In the genomic region with DNA sequence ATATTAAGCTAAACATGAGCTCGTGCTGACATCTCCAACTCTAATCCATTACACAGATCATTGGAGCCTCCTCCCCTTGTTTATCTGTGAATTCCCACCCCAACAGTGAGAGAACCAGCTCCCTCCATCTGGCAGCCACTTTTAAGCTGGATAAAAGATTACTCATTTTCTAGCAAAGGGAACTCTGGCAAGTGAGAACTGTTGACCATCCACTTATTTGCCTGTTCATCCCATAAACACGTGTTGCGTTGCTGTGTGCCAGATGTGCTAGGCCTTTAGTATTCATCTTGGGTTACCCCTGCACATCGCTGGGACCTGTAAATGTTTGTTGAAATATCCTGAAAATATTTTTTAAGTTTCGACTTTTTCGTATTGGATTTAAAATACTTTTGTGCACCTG, we compare ENCODE assay signal across 2 cellular contexts.
TF ChIP-seq lines count a peak whose summit lies in the region.

No MANE protein-coding gene starts in this region.

TF ChIP-seq in K562, 482 proteins besides CTCF, POLR2A, EP300 and RAD21 (continues in another document):
- 0 out of 2 replicates have a peak, but pooled peaks have one; percentile 43 for TF ChIP-seq SMARCA4 (IDR thresholded peaks at IDR 0.05)
- no peak for TF ChIP-seq FOXA3 (CRISPR knock-in tag; conservative IDR thresholded peaks at IDR 0.05 in 1 of 2, IDR thresholded peaks at IDR 0.05 in 1 of 2)
- TF ChIP-seq ZBTB1 (CRISPR knock-in tag; IDR thresholded peaks at IDR 0.05; ENCODE audit: borderline replicate concordance, low read depth), result no peak
- no peak for TF ChIP-seq CHD2 (IDR thresholded peaks at IDR 0.05; ENCODE audit: low read depth, low read length)
- 0 out of 4 replicates have a peak, but pooled peaks of 1 of the 2 experiments have one; percentile 8 for TF ChIP-seq HDAC1 (IDR thresholded peaks at IDR 0.05)
- TF ChIP-seq CBFA2T3 (IDR thresholded peaks at IDR 0.05), result peak; percentile 62
- no peak for TF ChIP-seq STAT5B (CRISPR knock-in tag; IDR thresholded peaks at IDR 0.05)
- 0 out of 2 replicates have a peak, but pooled peaks have one; percentile 19 for TF ChIP-seq PML (IDR thresholded peaks at IDR 0.05; ENCODE audit: low read length)
- TF ChIP-seq, protein P1, sequence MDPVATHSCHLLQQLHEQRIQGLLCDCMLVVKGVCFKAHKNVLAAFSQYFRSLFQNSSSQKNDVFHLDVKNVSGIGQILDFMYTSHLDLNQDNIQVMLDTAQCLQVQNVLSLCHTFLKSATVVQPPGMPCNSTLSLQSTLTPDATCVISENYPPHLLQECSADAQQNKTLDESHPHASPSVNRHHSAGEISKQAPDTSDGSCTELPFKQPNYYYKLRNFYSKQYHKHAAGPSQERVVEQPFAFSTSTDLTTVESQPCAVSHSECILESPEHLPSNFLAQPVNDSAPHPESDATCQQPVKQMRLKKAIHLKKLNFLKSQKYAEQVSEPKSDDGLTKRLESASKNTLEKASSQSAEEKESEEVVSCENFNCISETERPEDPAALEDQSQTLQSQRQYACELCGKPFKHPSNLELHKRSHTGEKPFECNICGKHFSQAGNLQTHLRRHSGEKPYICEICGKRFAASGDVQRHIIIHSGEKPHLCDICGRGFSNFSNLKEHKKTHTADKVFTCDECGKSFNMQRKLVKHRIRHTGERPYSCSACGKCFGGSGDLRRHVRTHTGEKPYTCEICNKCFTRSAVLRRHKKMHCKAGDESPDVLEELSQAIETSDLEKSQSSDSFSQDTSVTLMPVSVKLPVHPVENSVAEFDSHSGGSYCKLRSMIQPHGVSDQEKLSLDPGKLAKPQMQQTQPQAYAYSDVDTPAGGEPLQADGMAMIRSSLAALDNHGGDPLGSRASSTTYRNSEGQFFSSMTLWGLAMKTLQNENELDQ (CRISPR knock-in tag; IDR thresholded peaks at IDR 0.05; ENCODE audit: borderline replicate concordance), result no peak
- no peak for TF ChIP-seq ZNF583 (CRISPR knock-in tag; IDR thresholded peaks at IDR 0.05)
- 0 out of 2 replicates have a peak, but pooled peaks have one; percentile 55 for TF ChIP-seq ZNF253 (CRISPR knock-in tag; conservative IDR thresholded peaks at IDR 0.05)
- TF ChIP-seq POLR2AphosphoS2 (IDR thresholded peaks at IDR 0.05; ENCODE audit: low read length), result peak; percentile 83; the same call in 1 of the 2 replicates
- TF ChIP-seq SP1 (CRISPR knock-in tag; IDR thresholded peaks at IDR 0.05), result peak; percentile 41; the same call in 1 of the 2 replicates
- peak; percentile 33 for TF ChIP-seq RBBP5 (IDR thresholded peaks at IDR 0.05; ENCODE audit: borderline replicate concordance, insufficient read depth, low read length, poor library complexity, severe bottlenecking)
- TF ChIP-seq, protein P2, sequence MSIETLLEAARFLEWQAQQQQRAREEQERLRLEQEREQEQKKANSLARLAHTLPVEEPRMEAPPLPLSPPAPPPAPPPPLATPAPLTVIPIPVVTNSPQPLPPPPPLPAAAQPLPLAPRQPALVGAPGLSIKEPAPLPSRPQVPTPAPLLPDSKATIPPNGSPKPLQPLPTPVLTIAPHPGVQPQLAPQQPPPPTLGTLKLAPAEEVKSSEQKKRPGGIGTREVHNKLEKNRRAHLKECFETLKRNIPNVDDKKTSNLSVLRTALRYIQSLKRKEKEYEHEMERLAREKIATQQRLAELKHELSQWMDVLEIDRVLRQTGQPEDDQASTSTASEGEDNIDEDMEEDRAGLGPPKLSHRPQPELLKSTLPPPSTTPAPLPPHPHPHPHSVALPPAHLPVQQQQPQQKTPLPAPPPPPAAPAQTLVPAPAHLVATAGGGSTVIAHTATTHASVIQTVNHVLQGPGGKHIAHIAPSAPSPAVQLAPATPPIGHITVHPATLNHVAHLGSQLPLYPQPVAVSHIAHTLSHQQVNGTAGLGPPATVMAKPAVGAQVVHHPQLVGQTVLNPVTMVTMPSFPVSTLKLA (conservative IDR thresholded peaks at IDR 0.05), result peak; percentile 40 to 70; a peak in 2 of 4 replicates
- TF ChIP-seq FOXK1 (CRISPR knock-in tag; IDR thresholded peaks at IDR 0.05; ENCODE audit: borderline replicate concordance), result 0 out of 2 replicates have a peak, but pooled peaks have one; percentile 20
- peak; percentile 40; the same call in 1 of the 2 replicates for TF ChIP-seq NFE2 (IDR thresholded peaks at IDR 0.05; ENCODE audit: low read depth)
- TF ChIP-seq FOXK2 (conservative IDR thresholded peaks at IDR 0.05 in 1 of 2, IDR thresholded peaks at IDR 0.05 in 1 of 2; ENCODE audit: low read depth in 2 of 2), result peak; percentile 47 to 60; a peak in 1 of 4 replicates
- peak; percentile 8; the same call in 1 of the 2 replicates for TF ChIP-seq MAFF (IDR thresholded peaks at IDR 0.05; ENCODE audit: low read length)
- TF ChIP-seq HNRNPL (IDR thresholded peaks at IDR 0.05; ENCODE audit: low read depth, low read length), result no peak
- peak; percentile 60 for TF ChIP-seq TCF3 (CRISPR knock-in tag; IDR thresholded peaks at IDR 0.05)
- TF ChIP-seq, protein P3, sequence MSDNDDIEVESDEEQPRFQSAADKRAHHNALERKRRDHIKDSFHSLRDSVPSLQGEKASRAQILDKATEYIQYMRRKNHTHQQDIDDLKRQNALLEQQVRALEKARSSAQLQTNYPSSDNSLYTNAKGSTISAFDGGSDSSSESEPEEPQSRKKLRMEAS (CRISPR knock-in tag; IDR thresholded peaks at IDR 0.05), result peak; percentile 37; the same call in 1 of the 2 replicates
- no peak for TF ChIP-seq ZNF23 (CRISPR knock-in tag; IDR thresholded peaks at IDR 0.05)
- TF ChIP-seq, protein P4, sequence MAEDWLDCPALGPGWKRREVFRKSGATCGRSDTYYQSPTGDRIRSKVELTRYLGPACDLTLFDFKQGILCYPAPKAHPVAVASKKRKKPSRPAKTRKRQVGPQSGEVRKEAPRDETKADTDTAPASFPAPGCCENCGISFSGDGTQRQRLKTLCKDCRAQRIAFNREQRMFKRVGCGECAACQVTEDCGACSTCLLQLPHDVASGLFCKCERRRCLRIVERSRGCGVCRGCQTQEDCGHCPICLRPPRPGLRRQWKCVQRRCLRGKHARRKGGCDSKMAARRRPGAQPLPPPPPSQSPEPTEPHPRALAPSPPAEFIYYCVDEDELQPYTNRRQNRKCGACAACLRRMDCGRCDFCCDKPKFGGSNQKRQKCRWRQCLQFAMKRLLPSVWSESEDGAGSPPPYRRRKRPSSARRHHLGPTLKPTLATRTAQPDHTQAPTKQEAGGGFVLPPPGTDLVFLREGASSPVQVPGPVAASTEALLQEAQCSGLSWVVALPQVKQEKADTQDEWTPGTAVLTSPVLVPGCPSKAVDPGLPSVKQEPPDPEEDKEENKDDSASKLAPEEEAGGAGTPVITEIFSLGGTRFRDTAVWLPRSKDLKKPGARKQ (CRISPR knock-in tag; IDR thresholded peaks at IDR 0.05), result no peak
- TF ChIP-seq MYNN (IDR thresholded peaks at IDR 0.05), result peak; percentile 19; the same call in 1 of the 2 replicates
- TF ChIP-seq MYNN (CRISPR knock-in tag; IDR thresholded peaks at IDR 0.05), result no peak
- TF ChIP-seq FOSL1 (tag; conservative IDR thresholded peaks at IDR 0.05), result peak; percentile 48
- TF ChIP-seq L3MBTL2 (IDR thresholded peaks at IDR 0.05), result peak; percentile 29; the same call in 1 of the 2 replicates
- peak; percentile 39; the same call in 1 of the 2 replicates for TF ChIP-seq CBFA2T2 (conservative IDR thresholded peaks at IDR 0.05)
- TF ChIP-seq SUPT5H (IDR thresholded peaks at IDR 0.05), result 0 out of 2 replicates have a peak, but pooled peaks have one; percentile 22
- peak; percentile 38; the same call in 1 of the 2 replicates for TF ChIP-seq TAL1 (IDR thresholded peaks at IDR 0.05)
- TF ChIP-seq KLF16 (IDR thresholded peaks at IDR 0.05), result no peak
- no peak for TF ChIP-seq MCM3 (IDR thresholded peaks at IDR 0.05)

TF ChIP-seq in WTC11, 78 proteins besides CTCF, POLR2A, EP300 and RAD21 (continues in another document):
- TF ChIP-seq, protein P5, sequence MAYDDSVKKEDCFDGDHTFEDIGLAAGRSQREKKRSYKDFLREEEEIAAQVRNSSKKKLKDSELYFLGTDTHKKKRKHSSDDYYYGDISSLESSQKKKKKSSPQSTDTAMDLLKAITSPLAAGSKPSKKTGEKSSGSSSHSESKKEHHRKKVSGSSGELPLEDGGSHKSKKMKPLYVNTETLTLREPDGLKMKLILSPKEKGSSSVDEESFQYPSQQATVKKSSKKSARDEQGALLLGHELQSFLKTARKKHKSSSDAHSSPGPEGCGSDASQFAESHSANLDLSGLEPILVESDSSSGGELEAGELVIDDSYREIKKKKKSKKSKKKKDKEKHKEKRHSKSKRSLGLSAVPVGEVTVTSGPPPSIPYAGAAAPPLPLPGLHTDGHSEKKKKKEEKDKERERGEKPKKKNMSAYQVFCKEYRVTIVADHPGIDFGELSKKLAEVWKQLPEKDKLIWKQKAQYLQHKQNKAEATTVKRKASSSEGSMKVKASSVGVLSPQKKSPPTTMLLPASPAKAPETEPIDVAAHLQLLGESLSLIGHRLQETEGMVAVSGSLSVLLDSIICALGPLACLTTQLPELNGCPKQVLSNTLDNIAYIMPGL (CRISPR knock-in tag; IDR thresholded peaks at IDR 0.05), result no peak
- TF ChIP-seq NFYB (CRISPR knock-in tag; conservative IDR thresholded peaks at IDR 0.05; ENCODE audit: low read depth), result no peak
- TF ChIP-seq, protein P6, sequence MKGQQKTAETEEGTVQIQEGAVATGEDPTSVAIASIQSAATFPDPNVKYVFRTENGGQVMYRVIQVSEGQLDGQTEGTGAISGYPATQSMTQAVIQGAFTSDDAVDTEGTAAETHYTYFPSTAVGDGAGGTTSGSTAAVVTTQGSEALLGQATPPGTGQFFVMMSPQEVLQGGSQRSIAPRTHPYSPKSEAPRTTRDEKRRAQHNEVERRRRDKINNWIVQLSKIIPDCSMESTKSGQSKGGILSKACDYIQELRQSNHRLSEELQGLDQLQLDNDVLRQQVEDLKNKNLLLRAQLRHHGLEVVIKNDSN (CRISPR knock-in tag; IDR thresholded peaks at IDR 0.05), result no peak
- TF ChIP-seq HMGA2 (CRISPR knock-in tag; IDR thresholded peaks at IDR 0.05), result no peak
- TF ChIP-seq, protein P7, sequence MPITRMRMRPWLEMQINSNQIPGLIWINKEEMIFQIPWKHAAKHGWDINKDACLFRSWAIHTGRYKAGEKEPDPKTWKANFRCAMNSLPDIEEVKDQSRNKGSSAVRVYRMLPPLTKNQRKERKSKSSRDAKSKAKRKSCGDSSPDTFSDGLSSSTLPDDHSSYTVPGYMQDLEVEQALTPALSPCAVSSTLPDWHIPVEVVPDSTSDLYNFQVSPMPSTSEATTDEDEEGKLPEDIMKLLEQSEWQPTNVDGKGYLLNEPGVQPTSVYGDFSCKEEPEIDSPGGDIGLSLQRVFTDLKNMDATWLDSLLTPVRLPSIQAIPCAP (CRISPR knock-in tag; IDR thresholded peaks at IDR 0.05), result no peak
- TF ChIP-seq ZNF423 (CRISPR knock-in tag; IDR thresholded peaks at IDR 0.05), result no peak
- TF ChIP-seq, protein P8, sequence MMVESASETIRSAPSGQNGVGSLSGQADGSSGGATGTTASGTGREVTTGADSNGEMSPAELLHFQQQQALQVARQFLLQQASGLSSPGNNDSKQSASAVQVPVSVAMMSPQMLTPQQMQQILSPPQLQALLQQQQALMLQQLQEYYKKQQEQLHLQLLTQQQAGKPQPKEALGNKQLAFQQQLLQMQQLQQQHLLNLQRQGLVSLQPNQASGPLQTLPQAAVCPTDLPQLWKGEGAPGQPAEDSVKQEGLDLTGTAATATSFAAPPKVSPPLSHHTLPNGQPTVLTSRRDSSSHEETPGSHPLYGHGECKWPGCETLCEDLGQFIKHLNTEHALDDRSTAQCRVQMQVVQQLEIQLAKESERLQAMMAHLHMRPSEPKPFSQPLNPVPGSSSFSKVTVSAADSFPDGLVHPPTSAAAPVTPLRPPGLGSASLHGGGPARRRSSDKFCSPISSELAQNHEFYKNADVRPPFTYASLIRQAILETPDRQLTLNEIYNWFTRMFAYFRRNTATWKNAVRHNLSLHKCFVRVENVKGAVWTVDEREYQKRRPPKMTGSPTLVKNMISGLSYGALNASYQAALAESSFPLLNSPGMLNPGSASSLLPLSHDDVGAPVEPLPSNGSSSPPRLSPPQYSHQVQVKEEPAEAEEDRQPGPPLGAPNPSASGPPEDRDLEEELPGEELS (CRISPR knock-in tag; IDR thresholded peaks at IDR 0.05), result no peak
- TF ChIP-seq, protein P9, sequence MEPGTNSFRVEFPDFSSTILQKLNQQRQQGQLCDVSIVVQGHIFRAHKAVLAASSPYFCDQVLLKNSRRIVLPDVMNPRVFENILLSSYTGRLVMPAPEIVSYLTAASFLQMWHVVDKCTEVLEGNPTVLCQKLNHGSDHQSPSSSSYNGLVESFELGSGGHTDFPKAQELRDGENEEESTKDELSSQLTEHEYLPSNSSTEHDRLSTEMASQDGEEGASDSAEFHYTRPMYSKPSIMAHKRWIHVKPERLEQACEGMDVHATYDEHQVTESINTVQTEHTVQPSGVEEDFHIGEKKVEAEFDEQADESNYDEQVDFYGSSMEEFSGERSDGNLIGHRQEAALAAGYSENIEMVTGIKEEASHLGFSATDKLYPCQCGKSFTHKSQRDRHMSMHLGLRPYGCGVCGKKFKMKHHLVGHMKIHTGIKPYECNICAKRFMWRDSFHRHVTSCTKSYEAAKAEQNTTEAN (CRISPR knock-in tag; IDR thresholded peaks at IDR 0.05), result no peak
- TF ChIP-seq, protein P10, sequence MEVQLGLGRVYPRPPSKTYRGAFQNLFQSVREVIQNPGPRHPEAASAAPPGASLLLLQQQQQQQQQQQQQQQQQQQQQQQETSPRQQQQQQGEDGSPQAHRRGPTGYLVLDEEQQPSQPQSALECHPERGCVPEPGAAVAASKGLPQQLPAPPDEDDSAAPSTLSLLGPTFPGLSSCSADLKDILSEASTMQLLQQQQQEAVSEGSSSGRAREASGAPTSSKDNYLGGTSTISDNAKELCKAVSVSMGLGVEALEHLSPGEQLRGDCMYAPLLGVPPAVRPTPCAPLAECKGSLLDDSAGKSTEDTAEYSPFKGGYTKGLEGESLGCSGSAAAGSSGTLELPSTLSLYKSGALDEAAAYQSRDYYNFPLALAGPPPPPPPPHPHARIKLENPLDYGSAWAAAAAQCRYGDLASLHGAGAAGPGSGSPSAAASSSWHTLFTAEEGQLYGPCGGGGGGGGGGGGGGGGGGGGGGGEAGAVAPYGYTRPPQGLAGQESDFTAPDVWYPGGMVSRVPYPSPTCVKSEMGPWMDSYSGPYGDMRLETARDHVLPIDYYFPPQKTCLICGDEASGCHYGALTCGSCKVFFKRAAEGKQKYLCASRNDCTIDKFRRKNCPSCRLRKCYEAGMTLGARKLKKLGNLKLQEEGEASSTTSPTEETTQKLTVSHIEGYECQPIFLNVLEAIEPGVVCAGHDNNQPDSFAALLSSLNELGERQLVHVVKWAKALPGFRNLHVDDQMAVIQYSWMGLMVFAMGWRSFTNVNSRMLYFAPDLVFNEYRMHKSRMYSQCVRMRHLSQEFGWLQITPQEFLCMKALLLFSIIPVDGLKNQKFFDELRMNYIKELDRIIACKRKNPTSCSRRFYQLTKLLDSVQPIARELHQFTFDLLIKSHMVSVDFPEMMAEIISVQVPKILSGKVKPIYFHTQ (CRISPR knock-in tag; IDR thresholded peaks at IDR 0.05), result no peak
- no peak for TF ChIP-seq JUN (CRISPR knock-in tag; IDR thresholded peaks at IDR 0.05)
- no peak for TF ChIP-seq ZNF671 (CRISPR knock-in tag; IDR thresholded peaks at IDR 0.05)
- no peak for TF ChIP-seq NR3C1 (CRISPR knock-in tag; conservative IDR thresholded peaks at IDR 0.05; ENCODE audit: low read depth)
